ENCODE assay signal across 8 cellular contexts in the genomic region with DNA sequence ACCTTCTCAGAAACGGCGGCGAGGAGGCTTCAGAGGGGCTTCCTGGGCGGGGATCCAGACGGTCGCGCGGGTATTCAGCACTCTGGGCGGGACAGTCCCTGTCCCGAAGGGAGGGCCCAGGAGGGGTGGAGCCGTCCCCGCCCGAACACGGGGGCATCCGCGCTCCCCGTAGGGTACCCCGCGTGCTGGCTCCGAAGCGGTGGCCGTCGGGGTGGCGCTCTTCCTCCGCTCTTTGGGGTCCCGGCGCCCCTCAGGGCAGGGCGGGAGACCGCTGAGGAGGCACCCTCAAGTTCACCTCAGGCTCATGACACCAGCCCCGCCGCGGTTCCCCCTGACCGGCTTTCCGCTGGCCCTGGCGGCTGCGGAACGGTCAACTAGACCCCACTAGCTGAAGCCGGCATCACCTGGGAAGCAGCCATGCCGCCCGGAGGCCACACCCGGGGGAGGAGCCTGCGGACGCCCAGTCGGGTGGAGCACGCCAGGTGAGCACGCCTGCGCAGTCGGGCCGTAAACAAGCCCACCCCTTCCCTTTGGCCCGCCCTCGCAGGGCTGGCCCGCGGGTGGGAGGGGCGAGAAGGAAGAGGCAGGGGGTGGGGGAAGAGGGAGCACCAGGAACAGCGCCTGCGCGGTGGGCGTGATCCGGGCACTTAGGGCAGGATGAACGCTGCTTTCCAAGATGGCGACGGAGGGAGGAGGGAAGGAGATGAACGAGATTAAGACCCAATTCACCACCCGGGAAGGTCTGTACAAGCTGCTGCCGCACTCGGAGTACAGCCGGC. TPM values are rescaled to one million over a fixed set of nuclear protein-coding genes. Genes with fewer than 3 reads are reported as not detected.
DNase-seq lines count a peak whose midpoint lies in the region; ATAC-seq lines count a peak whose summit lies in the region.

A gene with protein sequence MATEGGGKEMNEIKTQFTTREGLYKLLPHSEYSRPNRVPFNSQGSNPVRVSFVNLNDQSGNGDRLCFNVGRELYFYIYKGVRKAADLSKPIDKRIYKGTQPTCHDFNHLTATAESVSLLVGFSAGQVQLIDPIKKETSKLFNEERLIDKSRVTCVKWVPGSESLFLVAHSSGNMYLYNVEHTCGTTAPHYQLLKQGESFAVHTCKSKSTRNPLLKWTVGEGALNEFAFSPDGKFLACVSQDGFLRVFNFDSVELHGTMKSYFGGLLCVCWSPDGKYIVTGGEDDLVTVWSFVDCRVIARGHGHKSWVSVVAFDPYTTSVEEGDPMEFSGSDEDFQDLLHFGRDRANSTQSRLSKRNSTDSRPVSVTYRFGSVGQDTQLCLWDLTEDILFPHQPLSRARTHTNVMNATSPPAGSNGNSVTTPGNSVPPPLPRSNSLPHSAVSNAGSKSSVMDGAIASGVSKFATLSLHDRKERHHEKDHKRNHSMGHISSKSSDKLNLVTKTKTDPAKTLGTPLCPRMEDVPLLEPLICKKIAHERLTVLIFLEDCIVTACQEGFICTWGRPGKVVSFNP (plus strand): TSS at position 650 of the 779 bp plus-strand sequence. CDS start 27 bp downstream, at position 677.

- peak; percentile 87 for ATAC-seq in GM21529 (IDR thresholded peaks at IDR 0.05; ENCODE audit: unreplicated experiment)

- peak within 1 kb of the TSS; percentile 94 to 100 (median 98) for H3K4me3 Mint-ChIP-seq in IgD-negative memory B cell

- H3K9me3 Mint-ChIP-seq in IgD-negative memory B cell, result no peaks in the 10 kb centered on the region

- H3K36me3 Mint-ChIP-seq in IgD-negative memory B cell, result peaks cover 4% of the 10 kb centered on the region

- peak within 1 kb of the TSS; percentile 85 to 99 (median 98) for H3K27ac Mint-ChIP-seq in IgD-negative memory B cell

- peak within 1 kb of the TSS; percentile 67 for H3K27ac ChIP-seq in epithelial cell of prostate

- DNase-seq in DMS153 treated with DMSO at 0.1 percent for 48 hours (lab: John Stamatoyannopoulos, UW; ENCODE audit: unreplicated experiment) (peak; percentile 51), OCI-M1 (lab: John Stamatoyannopoulos, UW) (peak; percentile 96), activated T-cell treated with anti-CD3 and anti-CD28 coated beads for 24 hours (ENCODE audit: low read depth) (peak; percentile 99), epithelial cell of prostate (ENCODE audit: low read depth, low spot score) (peak; percentile 85), mucosa of gallbladder (ENCODE audit: low spot score) (peak; percentile 98)
- peak; percentile 97 to 98 for DNase-seq in stimulated activated CD8-positive, alpha-beta memory T cell treated with anti-CD3 and anti-CD28 coated beads, Interleukin-4, amount 100 ng/mL, for 4 hours (ENCODE audit: low read depth in 2 of 2, low spot score in 1 of 2)

- peaks cover 17 to 19% (median 17%) of the 10 kb centered on the region in 3 donors for H3K4me1 Mint-ChIP-seq in IgD-negative memory B cell

- no peaks in the 10 kb centered on the region for H3K27me3 Mint-ChIP-seq in IgD-negative memory B cell

RNA-seq across cellular contexts. Expression of the gene that starts here (rescaled TPM):
- polyA plus RNA-seq in IgD-negative memory B cell, result 14.9 TPM
- total RNA-seq in mucosa of gallbladder, result 33.7 TPM

Comparison
In these comparisons a context has a peak if more than half of its experiments do, and no peak if none do; other contexts are left out.
1. Peak in every context shown above with its lines: DNase-seq, ATAC-seq and H3K27ac ChIP-seq.